In the genomic region with DNA sequence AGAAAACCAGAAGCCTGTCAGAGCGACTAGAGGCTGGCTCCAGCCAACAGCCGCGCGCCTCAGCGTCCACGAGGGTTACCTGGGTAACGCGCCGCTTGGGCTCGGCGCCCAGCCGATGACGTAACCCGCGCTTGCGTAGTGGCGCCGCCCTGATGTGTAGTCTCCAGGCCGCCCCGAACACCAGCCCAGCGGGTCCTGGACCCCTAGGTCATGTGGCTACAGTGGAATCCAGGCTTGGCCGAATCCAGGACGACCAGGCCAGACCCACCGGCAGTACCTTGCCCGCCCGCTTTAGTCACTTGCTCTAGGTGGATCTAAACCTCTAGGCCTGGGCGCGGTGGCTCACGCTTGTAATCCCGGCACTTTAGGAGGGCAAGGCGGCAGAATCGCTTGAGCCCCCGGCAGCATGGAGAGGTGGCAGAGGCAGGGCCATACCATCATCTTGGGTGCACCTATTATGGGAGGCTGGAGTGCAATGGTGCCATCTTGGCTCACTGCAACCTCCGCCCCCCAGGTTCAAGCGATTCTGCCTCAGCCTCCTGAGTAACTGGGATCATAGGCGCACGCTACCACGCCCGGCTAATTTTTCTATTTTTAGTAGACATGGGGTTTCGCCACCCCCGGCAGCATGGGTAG, we compare ENCODE assay signal across 8 cellular contexts. TPM values are rescaled to one million over a fixed set of nuclear protein-coding genes. Genes with fewer than 3 reads are reported as not detected.
DNase-seq lines count a peak whose midpoint lies in the region; ATAC-seq, FAIRE-seq and TF ChIP-seq lines count a peak whose summit lies in the region.

No MANE protein-coding gene starts in this region.

- no peak overlapping the region for H3K27ac ChIP-seq in astrocyte (ENCODE audit: low read depth, low read length)
- peak overlapping the region; percentile 71 to 80 for H3K27ac ChIP-seq in right atrium auricular region

- H3K27me3 ChIP-seq in astrocyte (ENCODE audit: insufficient read depth, low read length): no peaks in the 10 kb centered on the region
- H3K27me3 ChIP-seq in right atrium auricular region: no peaks in the 10 kb centered on the region

- no peak for TF ChIP-seq CTCF in astrocyte (IDR thresholded peaks at IDR 0.05; ENCODE audit: insufficient read depth, low read depth, low read length)
- TF ChIP-seq CTCF in right atrium auricular region (IDR thresholded peaks at IDR 0.05): no peak

- FAIRE-seq in astrocyte (lab: Jason Lieb, UNC): no peak

- no peaks in the 10 kb centered on the region for H3K4me1 Mint-ChIP-seq in astrocyte (ENCODE audit: low read depth, unreplicated experiment)

- H3K9ac ChIP-seq in astrocyte (ENCODE audit: low read length): peak overlapping the region; percentile 41

- H2AFZ ChIP-seq in astrocyte (ENCODE audit: low read depth, low read length): peak overlapping the region; percentile 94

- no peaks in the 10 kb centered on the region for H4K20me1 ChIP-seq in astrocyte (ENCODE audit: insufficient read depth, low read length)

- peaks cover 37% of the 10 kb centered on the region for H3K9me3 ChIP-seq in astrocyte (ENCODE audit: insufficient read depth, low read depth, low read length)
- peaks cover 0 to 21% of the 10 kb centered on the region in 2 donors for H3K9me3 ChIP-seq in right atrium auricular region

- DNase-seq in DMS79 (lab: John Stamatoyannopoulos, UW): peak; percentile 86
- peak; percentile 73 for DNase-seq in SW480 (ENCODE audit: low spot score)
- peak; percentile 70 for DNase-seq in astrocyte (ENCODE audit: low read depth)
- peak; percentile 77 for DNase-seq in right atrium auricular region (ENCODE audit: low spot score)
- DNase-seq in putamen (ENCODE audit: low spot score): peak; percentile 90
- no peak for DNase-seq in HCEC 1CT

- H3K9me3 Mint-ChIP-seq in astrocyte (ENCODE audit: unreplicated experiment): peaks cover 71% of the 10 kb centered on the region

- peak overlapping the region; percentile 84 for H3K4me2 ChIP-seq in astrocyte (ENCODE audit: low read length)

- no peaks in the 10 kb centered on the region for H3K79me2 ChIP-seq in astrocyte (ENCODE audit: insufficient read depth, low read length)

- peaks cover 4% of the 10 kb centered on the region for H3K36me3 ChIP-seq in astrocyte (ENCODE audit: insufficient read depth, low read length)
- peaks cover 23% of the 10 kb centered on the region for H3K36me3 ChIP-seq in right atrium auricular region

- H3K27ac Mint-ChIP-seq in astrocyte (ENCODE audit: unreplicated experiment): no peak overlapping the region

- H3K4me3 ChIP-seq in astrocyte (ENCODE audit: insufficient read depth, low read depth, low read length): peak overlapping the region; percentile 52
- H3K4me3 ChIP-seq in right atrium auricular region: peak overlapping the region; percentile 35 to 54

- H3K36me3 Mint-ChIP-seq in astrocyte (ENCODE audit: low read depth, unreplicated experiment): peaks cover 71% of the 10 kb centered on the region

- ATAC-seq in HG03575 (IDR thresholded peaks at IDR 0.05; ENCODE audit: extremely low read depth, insufficient number of reproducible peaks, low FRiP score, unreplicated experiment) (peak; percentile 45), GM21825 (IDR thresholded peaks at IDR 0.05; ENCODE audit: unreplicated experiment) (no peak)

- no peak overlapping the region for H3K4me3 Mint-ChIP-seq in astrocyte (ENCODE audit: unreplicated experiment)

- H3K27me3 Mint-ChIP-seq in astrocyte (ENCODE audit: low read depth, unreplicated experiment): no peaks in the 10 kb centered on the region

- H3K4me1 ChIP-seq in astrocyte (ENCODE audit: insufficient read depth, low read length) (no peaks in the 10 kb centered on the region), right atrium auricular region (peaks cover 0 to 14% of the 10 kb centered on the region in 2 donors)

RNA-seq across cellular contexts. Expression of a gene that starts 7.2 kb away (rescaled TPM):
- total RNA-seq in astrocyte (13.5 and 14.3 TPM in 2 replicates), right atrium auricular region (1 to 10 TPM; 9.6 TPM)

RNA-seq across cellular contexts. Expression of a gene that starts 24.0 kb away (rescaled TPM):
- total RNA-seq in astrocyte: not detected in 2 replicates
- not detected for total RNA-seq in right atrium auricular region

RNA-seq across cellular contexts. Expression of a gene that starts 35.5 kb away (rescaled TPM):
- total RNA-seq in astrocyte (0.66 and 1.5 TPM in 2 replicates), right atrium auricular region (1 to 10 TPM in 1 of 2 donors, not detected in 1; 1.7 TPM)

RNA-seq across cellular contexts. Expression of a gene that starts 49.3 kb away (rescaled TPM):
- total RNA-seq in astrocyte (1.5 and 1.7 TPM in 2 replicates), right atrium auricular region (1 to 10 TPM; 2.5 to 3.1 TPM)
